Comparison of ENCODE assay signal across 26 cellular contexts in the genomic region with DNA sequence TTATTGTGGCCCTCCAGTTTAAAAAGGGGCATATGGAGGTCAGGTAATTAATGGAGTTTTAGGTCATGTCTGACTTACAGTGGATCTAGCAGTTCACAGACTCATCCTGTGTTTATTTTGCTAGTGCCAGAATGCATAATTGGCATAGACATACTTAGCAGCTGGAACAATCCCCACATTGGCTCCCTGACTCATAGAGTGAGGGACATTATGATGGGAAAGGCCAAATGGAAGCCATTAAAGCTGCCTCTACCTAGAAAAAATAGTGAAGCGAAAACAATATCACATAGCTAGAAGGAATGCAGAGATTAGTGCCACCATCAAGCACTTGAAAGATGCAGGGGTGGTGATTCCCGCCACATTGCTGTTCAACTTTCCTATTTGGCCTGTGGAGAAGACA.
"Had no signal": no experiment of that assay in that cellular context is flagged by ENCODE, and none has a peak within 500 bp of the region (broad histone marks: within the 10 kb centered on the region; RNA-seq: fewer than 3 reads in every experiment).

No MANE protein-coding gene starts in this region.

- H3K4me3 ChIP-seq: gastroesophageal sphincter, heart left ventricle, hepatocyte, lung, ovary, psoas muscle, sigmoid colon, skin epidermis, thoracic aorta, transverse colon, upper lobe of right lung, uterus had no signal

- DNase-seq: effector CD8-positive, alpha-beta T cell; endodermal cell; foreskin keratinocyte; heart left ventricle; kidney; natural killer cell; occipital lobe; ovary; posterior cingulate gyrus; psoas muscle; right cardiac atrium; sigmoid colon; stimulated activated CD4-positive, alpha-beta T cell treated with anti-CD3 and anti-CD28 coated beads, Interleukin-15, amount 100 ng/mL, for 24 hours; stimulated activated CD4-positive, alpha-beta T cell treated with anti-CD3 and anti-CD28 coated beads, Interleukin-2, amount 100 ng/mL, for 48 hours; stimulated activated naive B cell treated with anti-CD40 and anti-IgM and Interleukin-4, amounts not matched to agents 10 μg/mL and 1 μg/mL and 100 μg/mL, for 72 hours; transverse colon; upper lobe of right lung; uterus had no signal

- H3K27me3 Mint-ChIP-seq: dendritic cell treated with granulocyte-macrophage colony-stimulating factor and Interleukin-4, amounts not matched to agents 40 ng/mL and 50 ng/mL, for 4 days; memory B cell; stimulated activated naive B cell treated with anti-CD40 and anti-IgM and Interleukin-4, amounts not matched to agents 10 μg/mL and 1 μg/mL and 100 μg/mL, for 72 hours; stimulated activated naive CD8-positive, alpha-beta T cell treated with anti-CD3 and anti-CD28 coated beads, Interleukin-15, Interleukin-2, amounts not matched to agents 100 ng/mL and 50 ng/mL, for 24 hours had no signal

- H3K4me1 Mint-ChIP-seq: endodermal cell; memory B cell; natural killer cell; stimulated activated naive B cell treated with anti-CD40 and anti-IgM and Interleukin-4, amounts not matched to agents 10 μg/mL and 1 μg/mL and 100 μg/mL, for 72 hours had no signal

- H3K4me3 Mint-ChIP-seq: dendritic cell treated with granulocyte-macrophage colony-stimulating factor and Interleukin-4, amounts not matched to agents 40 ng/mL and 50 ng/mL, for 4 days; endodermal cell; memory B cell; natural killer cell; stimulated activated naive B cell treated with anti-CD40 and anti-IgM and Interleukin-4, amounts not matched to agents 10 μg/mL and 1 μg/mL and 100 μg/mL, for 72 hours; stimulated activated naive CD8-positive, alpha-beta T cell treated with anti-CD3 and anti-CD28 coated beads, Interleukin-15, Interleukin-2, amounts not matched to agents 100 ng/mL and 50 ng/mL, for 24 hours had no signal

- H3K36me3 Mint-ChIP-seq: memory B cell; stimulated activated naive B cell treated with anti-CD40 and anti-IgM and Interleukin-4, amounts not matched to agents 10 μg/mL and 1 μg/mL and 100 μg/mL, for 72 hours had no signal

- H3K27ac Mint-ChIP-seq: dendritic cell treated with granulocyte-macrophage colony-stimulating factor and Interleukin-4, amounts not matched to agents 40 ng/mL and 50 ng/mL, for 4 days; endodermal cell; memory B cell; natural killer cell; stimulated activated naive B cell treated with anti-CD40 and anti-IgM and Interleukin-4, amounts not matched to agents 10 μg/mL and 1 μg/mL and 100 μg/mL, for 72 hours; stimulated activated naive CD8-positive, alpha-beta T cell treated with anti-CD3 and anti-CD28 coated beads, Interleukin-15, Interleukin-2, amounts not matched to agents 100 ng/mL and 50 ng/mL, for 24 hours had no signal
